ENCODE assay signal across 15 cellular contexts in the genomic region with DNA sequence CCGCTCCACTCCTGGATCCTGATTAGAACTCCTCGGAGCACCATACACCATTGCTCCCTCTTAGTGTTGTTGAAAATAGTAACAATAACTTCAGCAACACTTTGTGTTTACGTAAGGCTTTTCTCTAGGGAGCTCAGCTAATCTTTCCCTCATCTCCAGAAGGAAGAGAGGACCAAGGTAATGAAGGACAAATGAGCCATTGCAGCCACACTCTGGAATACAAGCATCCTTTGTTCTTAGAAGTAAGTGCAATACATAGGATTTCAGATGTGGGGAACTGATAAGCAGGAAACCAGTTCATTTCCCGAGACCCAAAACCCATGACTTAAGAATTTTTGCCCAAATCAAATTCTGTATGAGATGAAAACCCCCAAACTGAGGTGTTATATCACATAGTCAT. TPM values are rescaled to one million over a fixed set of nuclear protein-coding genes. Genes with fewer than 3 reads are reported as not detected.
DNase-seq lines count a peak whose midpoint lies in the region; TF ChIP-seq lines count a peak whose summit lies in the region.
"Had no signal": no experiment of that assay in that cellular context is flagged by ENCODE, and none has a peak within 500 bp of the region (broad histone marks: within the 10 kb centered on the region; RNA-seq: fewer than 3 reads in every experiment).

No MANE protein-coding gene starts in this region.

- no peaks in the 10 kb centered on the region for H3K36me3 ChIP-seq in BLaER1 treated with 17β-estradiol and CSF1 and Interleukin-3, amounts not matched to agents 10 nM and 100 nM
- H3K36me3 ChIP-seq in sigmoid colon: no peaks in the 10 kb centered on the region
- H3K36me3 ChIP-seq: BE2C had no signal

- H3K4me2 ChIP-seq in BLaER1 treated with 17β-estradiol and CSF1 and Interleukin-3, amounts not matched to agents 10 nM and 100 nM: peak overlapping the region in 6 of 11 experiments; percentile 10 to 44 (median 20); a peak in 6 of 22 replicates

- no peak overlapping the region for H3K9ac ChIP-seq in BLaER1 treated with 17β-estradiol and CSF1 and Interleukin-3, amounts not matched to agents 10 nM and 100 nM

- no peak overlapping the region for H3K4me3 ChIP-seq in BLaER1 treated with 17β-estradiol and CSF1 and Interleukin-3, amounts not matched to agents 10 nM and 100 nM
- no peak overlapping the region for H3K4me3 ChIP-seq in sigmoid colon
- H3K4me3 ChIP-seq: GM12878 had no signal

- H3K9me3 ChIP-seq in BLaER1 treated with 17β-estradiol and CSF1 and Interleukin-3, amounts not matched to agents 10 nM and 100 nM (replicated peaks in 1 of 11): no peaks in the 10 kb centered on the region
- H3K9me3 ChIP-seq in sigmoid colon: no peaks in the 10 kb centered on the region
- H3K9me3 ChIP-seq: BE2C had no signal

- peak; percentile 86 for DNase-seq in COLO829 (ENCODE audit: low spot score)
- peak; percentile 82 for DNase-seq in islet precursor cell
- DNase-seq in sigmoid colon: no peak
- DNase-seq in retina: no peak
- no peak for DNase-seq in stimulated activated CD4-positive, alpha-beta T cell treated with anti-CD3 and anti-CD28 coated beads, Interleukin-4, amount 100 ng/mL, for 24 hours
- DNase-seq: ACHN; BE2C; CD4-positive, alpha-beta T cell; DMS79 treated with DMSO at 0.1 percent for 48 hours; GOT3; H7; HFFc6 had no signal

- TF ChIP-seq POLR2A in sigmoid colon (IDR thresholded peaks at IDR 0.05): no peak

- intact Hi-C loops in sigmoid colon (cut with DNase I): no loop called here

- peaks cover 26 to 64% (median 48%) of the 10 kb centered on the region in 10 experiments for H3K4me1 ChIP-seq in BLaER1 treated with 17β-estradiol and CSF1 and Interleukin-3, amounts not matched to agents 10 nM and 100 nM
- H3K4me1 ChIP-seq in sigmoid colon: peaks cover 0 to 65% (median 56%) of the 10 kb centered on the region in 4 donors

- TF ChIP-seq EP300 in sigmoid colon (IDR thresholded peaks at IDR 0.05): no peak

- WGBS in sigmoid colon, 2 donors: 89 to 92% methylated on average over 4 of the region's 4 CpGs

- TF ChIP-seq CTCF in sigmoid colon (IDR thresholded peaks at IDR 0.05): no peak

- no peaks in the 10 kb centered on the region for H4K20me1 ChIP-seq in BLaER1 treated with 17β-estradiol and CSF1 and Interleukin-3, amounts not matched to agents 10 nM and 100 nM

- H3K27me3 ChIP-seq in BLaER1 treated with 17β-estradiol and CSF1 and Interleukin-3, amounts not matched to agents 10 nM and 100 nM: no peaks in the 10 kb centered on the region
- no peaks in the 10 kb centered on the region for H3K27me3 ChIP-seq in sigmoid colon
- H3K27me3 ChIP-seq: BE2C had no signal

- no peak overlapping the region for H3K27ac ChIP-seq in BLaER1 treated with 17β-estradiol and CSF1 and Interleukin-3, amounts not matched to agents 10 nM and 100 nM
- peak overlapping the region in 3 of 4 donors; percentile 49 to 84 (median 51) for H3K27ac ChIP-seq in sigmoid colon
- H3K27ac ChIP-seq: C4-2B had no signal

RNA-seq across cellular contexts. Expression of a gene that starts 22.9 kb away (rescaled TPM):
- 100 to 1,000 TPM in 3 of 4 donors, 10 to 100 TPM in 1; 83.1 to 134 (median 114) TPM for total RNA-seq in sigmoid colon
- polyA plus RNA-seq in sigmoid colon: 10 to 100 TPM; 12.9 to 20.2 (median 14.4) TPM

RNA-seq across cellular contexts. Expression of a gene that starts 29.7 kb away (rescaled TPM):
- 100 to 1,000 TPM in 1 of 4 donors, 10 to 100 TPM in 3; 70.9 to 105 (median 94.4) TPM for total RNA-seq in sigmoid colon
- 100 to 1,000 TPM; 148 to 279 (median 225) TPM for polyA plus RNA-seq in sigmoid colon

Comparison
In these comparisons a context has a peak if more than half of its experiments do, and no peak if none do; other contexts are left out.
1. H3K27ac ChIP-seq: peak in sigmoid colon (3 of 4); none in BLaER1 treated with 17β-estradiol and CSF1 and Interleukin-3, amounts not matched to agents 10 nM and 100 nM (0 of 11).
2. DNase-seq: peak in COLO829 (single experiment) and islet precursor cell (single experiment); none in sigmoid colon (single experiment), retina (single experiment) and stimulated activated CD4-positive, alpha-beta T cell treated with anti-CD3 and anti-CD28 coated beads, Interleukin-4, amount 100 ng/mL, for 24 hours (single experiment).